14 cellular contexts compared by ENCODE assay signal in genomic region chr3:11391930-11392688, GRCh38.
A peak's percentile ranks its signal among the peaks of the same experiment; 100 is the strongest.
DNase-seq lines count a peak whose midpoint lies in the region; ATAC-seq, FAIRE-seq and TF ChIP-seq lines count a peak whose summit lies in the region.
"Had no signal": no experiment of that assay in that cellular context is flagged by ENCODE, and none has a peak within 500 bp of the region (broad histone marks: within the 10 kb centered on the region; RNA-seq: fewer than 3 reads in every experiment).

No MANE protein-coding gene starts in this region.

- no peak for TF ChIP-seq POLR2A in K562 (conservative IDR thresholded peaks at IDR 0.05)

- H3K27me3 ChIP-seq in BJ (ENCODE audit: control insufficient read depth, insufficient read depth, low read length) (no peaks in the 10 kb centered on the region), K562 (ENCODE audit: control insufficient read depth in 2 of 2, insufficient read depth in 2 of 2, low read length in 2 of 2) (no peaks in the 10 kb centered on the region)

- FAIRE-seq in K562 (lab: Jason Lieb, UNC) = peak; percentile 19
- FAIRE-seq: GM12878 had no signal

- H3K27me3 Mint-ChIP-seq in activated T-helper 1 cell treated with anti-CD3 and anti-CD28 coated beads, Interleukin-12 subunit alpha, Interleukin-12 subunit beta, Interleukin-2, Interleukin-4 antibody, amounts not matched to agents 30 ng/mL and 10 ng/mL and 1 ng/mL, durations not matched to agents 14 hours and 24 hours and 36 hours (ENCODE audit: insufficient read depth) = no peaks in the 10 kb centered on the region
- H3K27me3 Mint-ChIP-seq: activated CD4-positive, alpha-beta T cell treated with anti-CD3 and anti-CD28 coated beads for 36 hours had no signal

- TF ChIP-seq CTCF in BJ (IDR thresholded peaks at IDR 0.05; ENCODE audit: insufficient read depth, low read depth, low read length) (no peak), K562 (IDR thresholded peaks at IDR 0.05 in 2 of 3, conservative IDR thresholded peaks at IDR 0.05 in 1 of 3; ENCODE audit: insufficient read depth in 2 of 3, low read depth in 1 of 3, low read length in 3 of 3) (no peak)

- TF ChIP-seq RAD21 in Ishikawa (IDR thresholded peaks at IDR 0.05; ENCODE audit: low read depth) = no peak
- TF ChIP-seq RAD21 in K562 (CRISPR knock-in tag; conservative IDR thresholded peaks at IDR 0.05 in 1 of 2, IDR thresholded peaks at IDR 0.05 in 1 of 2) = no peak

- TF ChIP-seq EP300 in Ishikawa (IDR thresholded peaks at IDR 0.05; ENCODE audit: borderline replicate concordance) (no peak), K562 (IDR thresholded peaks at IDR 0.05; ENCODE audit: low read length) (no peak)

- CTCF ChIA-PET in BJ (lab: Yijun Ruan, JAX) (interaction anchor here (0.7 to 1.8 kb wide), 6 partner anchors 11 to 455 kb away, joined by 3 to 8 read pairs (median 3); partner anchors contain the start of gene TAMM41), K562 (lab: Yijun Ruan, JAX; ENCODE audit: low intra/inter-chr PET ratio) (no interaction called here)

- H3K4me2 ChIP-seq in K562 (ENCODE audit: insufficient read depth, low read length) = no peak overlapping the region

- WGBS in K562 (ENCODE audit: insufficient coverage, low coverage, missing lambda C conversion rate) = 33% methylated on average over 2 of the region's 2 CpGs

- no peaks in the 10 kb centered on the region for H3K4me1 ChIP-seq in K562 (replicated peaks in 1 of 2; ENCODE audit: control insufficient read depth in 2 of 2, insufficient read depth in 2 of 2, low read length in 2 of 2)

- no peaks in the 10 kb centered on the region for H3K9me3 ChIP-seq in K562 (replicated peaks; ENCODE audit: control insufficient read depth, insufficient read depth, low read depth, low read length)

- H3K36me3 Mint-ChIP-seq in activated T-helper 1 cell treated with anti-CD3 and anti-CD28 coated beads, Interleukin-12 subunit alpha, Interleukin-12 subunit beta, Interleukin-2, Interleukin-4 antibody, amounts not matched to agents 30 ng/mL and 10 ng/mL and 1 ng/mL, durations not matched to agents 14 hours and 24 hours and 36 hours (ENCODE audit: low read depth) = peaks cover 3% of the 10 kb centered on the region

- H3K4me3 Mint-ChIP-seq in activated T-helper 1 cell treated with anti-CD3 and anti-CD28 coated beads, Interleukin-12 subunit alpha, Interleukin-12 subunit beta, Interleukin-2, Interleukin-4 antibody, amounts not matched to agents 30 ng/mL and 10 ng/mL and 1 ng/mL, durations not matched to agents 14 hours and 24 hours and 36 hours = no peak overlapping the region
- H3K4me3 Mint-ChIP-seq: activated CD4-positive, alpha-beta T cell treated with anti-CD3 and anti-CD28 coated beads for 36 hours; CD8-positive, alpha-beta T cell; nephron progenitor cell had no signal

- H3K36me3 ChIP-seq in BJ (ENCODE audit: control insufficient read depth, insufficient read depth, low read length) = no peaks in the 10 kb centered on the region; the same call in 1 of the 2 replicates
- H3K36me3 ChIP-seq in K562 (ENCODE audit: control insufficient read depth, insufficient read depth, low read length) = no peaks in the 10 kb centered on the region

- H4K20me1 ChIP-seq in K562 (replicated peaks; ENCODE audit: control insufficient read depth, insufficient read depth, low read length) = no peaks in the 10 kb centered on the region

- H3K9me1 ChIP-seq in K562 (ENCODE audit: control insufficient read depth, insufficient read depth, low read length) = no peaks in the 10 kb centered on the region

- no peaks in the 10 kb centered on the region for H3K79me2 ChIP-seq in K562 (ENCODE audit: control insufficient read depth, insufficient read depth, low read length)

- H3K27ac Mint-ChIP-seq in activated T-helper 1 cell treated with anti-CD3 and anti-CD28 coated beads, Interleukin-12 subunit alpha, Interleukin-12 subunit beta, Interleukin-2, Interleukin-4 antibody, amounts not matched to agents 30 ng/mL and 10 ng/mL and 1 ng/mL, durations not matched to agents 14 hours and 24 hours and 36 hours = no peak overlapping the region
- H3K27ac Mint-ChIP-seq: activated CD4-positive, alpha-beta T cell treated with anti-CD3 and anti-CD28 coated beads for 36 hours; CD8-positive, alpha-beta T cell; nephron progenitor cell had no signal

- H3K4me1 Mint-ChIP-seq in activated T-helper 1 cell treated with anti-CD3 and anti-CD28 coated beads, Interleukin-12 subunit alpha, Interleukin-12 subunit beta, Interleukin-2, Interleukin-4 antibody, amounts not matched to agents 30 ng/mL and 10 ng/mL and 1 ng/mL, durations not matched to agents 14 hours and 24 hours and 36 hours (ENCODE audit: low read depth) = peaks cover 12% of the 10 kb centered on the region

- no peak overlapping the region for H2AFZ ChIP-seq in K562 (ENCODE audit: low read depth, low read length)

- intact Hi-C loops in K562 (cut with micrococcal nuclease) = no loop called here
- intact Hi-C loops in activated T-helper 1 cell treated with anti-CD3 and anti-CD28 coated beads, Interleukin-12 subunit alpha, Interleukin-12 subunit beta, Interleukin-2, Interleukin-4 antibody, amounts not matched to agents 30 ng/mL and 10 ng/mL and 1 ng/mL, durations not matched to agents 14 hours and 24 hours and 36 hours (cut with micrococcal nuclease) = no loop called here
- intact Hi-C loops in posterior vena cava (cut with DNase I) = no loop called here

- H3K9me3 Mint-ChIP-seq in activated T-helper 1 cell treated with anti-CD3 and anti-CD28 coated beads, Interleukin-12 subunit alpha, Interleukin-12 subunit beta, Interleukin-2, Interleukin-4 antibody, amounts not matched to agents 30 ng/mL and 10 ng/mL and 1 ng/mL, durations not matched to agents 14 hours and 24 hours and 36 hours = no peaks in the 10 kb centered on the region
- H3K9me3 Mint-ChIP-seq: CD8-positive, alpha-beta T cell had no signal

- no peak overlapping the region for H3K4me3 ChIP-seq in BJ (ENCODE audit: low read depth, low read length)
- no peak overlapping the region for H3K4me3 ChIP-seq in K562
- H3K4me3 ChIP-seq: GM12878 had no signal

- POLR2A ChIA-PET in BJ (lab: Charles Lee) = interaction anchor here (0.6 to 0.7 kb wide), 2 partner anchors 74 to 248 kb away, joined by 4 to 9 read pairs; no protein-coding TSS in a partner anchor
- POLR2A ChIA-PET in K562 (lab: Yijun Ruan, JAX) = no interaction called here

- in situ Hi-C loops in K562 (cut with MboI) = no loop called here

- DNase-seq in BJ (ENCODE audit: low read depth) (peak; percentile 22), K562 (ENCODE audit: extremely low read depth in 1 of 4, low spot score in 3 of 4) (no peak), lung microvascular endothelial cell (ENCODE audit: low read depth in 2 of 2) (peak; percentile 24 to 61), posterior vena cava (ENCODE audit: low spot score) (no peak)
- no peak for DNase-seq in activated T-helper 1 cell treated with anti-CD3 and anti-CD28 coated beads, Interleukin-12 subunit alpha, Interleukin-12 subunit beta, Interleukin-2, Interleukin-4 antibody, amounts not matched to agents 30 ng/mL and 10 ng/mL and 1 ng/mL, durations not matched to agents 14 hours and 24 hours and 36 hours (ENCODE audit: low spot score)
- DNase-seq: activated CD4-positive, alpha-beta T cell treated with anti-CD3 and anti-CD28 coated beads for 36 hours; CD8-positive, alpha-beta T cell; effector CD4-positive, alpha-beta T cell; nephron progenitor cell; SHP77 treated with DMSO at 0.1 percent for 48 hours had no signal

- no TSS peak for BruUV-seq in K562 (replicated peaks; lab: Mats Ljungman, UMichigan)

- ATAC-seq in K562 = no peak
- no peak for ATAC-seq in HG02981 (IDR thresholded peaks at IDR 0.05; ENCODE audit: unreplicated experiment)
- no peak for ATAC-seq in HG03175 (IDR thresholded peaks at IDR 0.05; ENCODE audit: unreplicated experiment)
- ATAC-seq: activated CD4-positive, alpha-beta T cell treated with anti-CD3 and anti-CD28 coated beads for 36 hours; CD8-positive, alpha-beta T cell; GM12878 had no signal

- no peak overlapping the region for H3K27ac ChIP-seq in K562 (ENCODE audit: extremely low read depth, low read depth, low read length)

- H3K9ac ChIP-seq in K562 (ENCODE audit: insufficient read depth in 1 of 2, low read depth in 2 of 2, low read length in 2 of 2) = no peak overlapping the region

TF ChIP-seq in Ishikawa, 13 proteins besides CTCF, POLR2A, EP300 and RAD21:
- TF ChIP-seq ZBTB7A (IDR thresholded peaks at IDR 0.05; ENCODE audit: low read depth) (no peak), NFIC (IDR thresholded peaks at IDR 0.05) (peak; percentile 16; the same call in 1 of the 2 replicates)

TF ChIP-seq in K562, 482 proteins besides CTCF, POLR2A, EP300 and RAD21 (continues in another document):
- TF ChIP-seq IRF1 (CRISPR knock-in tag; IDR thresholded peaks at IDR 0.05; ENCODE audit: borderline replicate concordance) (no peak), LEF1 (IDR thresholded peaks at IDR 0.05) (no peak), SMAD2 (IDR thresholded peaks at IDR 0.05; ENCODE audit: low read depth, low read length) (no peak), ZNF280A (IDR thresholded peaks at IDR 0.05; ENCODE audit: low read depth, partially characterized antibody) (no peak), RNF2 (IDR thresholded peaks at IDR 0.05) (no peak), HEY1 (CRISPR knock-in tag; IDR thresholded peaks at IDR 0.05; ENCODE audit: borderline replicate concordance) (no peak), SP2 (IDR thresholded peaks at IDR 0.05; ENCODE audit: extremely low read depth, low read depth, low read length, poor library complexity, severe bottlenecking) (no peak)

Comparison
In these comparisons a context has a peak if more than half of its experiments do, and no peak if none do; other contexts are left out.
1. DNase-seq: peak in BJ (single experiment) and lung microvascular endothelial cell (2 of 2); none in K562 (0 of 4), activated T-helper 1 cell treated with anti-CD3 and anti-CD28 coated beads, Interleukin-12 subunit alpha, Interleukin-12 subunit beta, Interleukin-2, Interleukin-4 antibody, amounts not matched to agents 30 ng/mL and 10 ng/mL and 1 ng/mL, durations not matched to agents 14 hours and 24 hours and 36 hours (single experiment) and posterior vena cava (single experiment).